In genomic region chr5:98975223-98975622, GRCh38 we compare ENCODE assay signal across 14 cellular contexts. TPM values are rescaled to one million over a fixed set of nuclear protein-coding genes. Genes with fewer than 3 reads are reported as not detected.
DNase-seq lines count a peak whose midpoint lies in the region; ATAC-seq and TF ChIP-seq lines count a peak whose summit lies in the region.
"Had no signal": no experiment of that assay in that cellular context is flagged by ENCODE, and none has a peak within 500 bp of the region (broad histone marks: within the 10 kb centered on the region; RNA-seq: fewer than 3 reads in every experiment).

No MANE protein-coding gene starts in this region.

- H4K8ac ChIP-seq in neuronal stem cell (ENCODE audit: low read depth, low read length), result no peak overlapping the region

- no peaks in the 10 kb centered on the region for H3K79me1 ChIP-seq in neuronal stem cell (ENCODE audit: low read depth, low read length)

- no peak overlapping the region for H3K4ac ChIP-seq in neuronal stem cell (ENCODE audit: low read length)

- no peak overlapping the region for H2BK15ac ChIP-seq in neuronal stem cell (ENCODE audit: low read length)

- H3K9me3 ChIP-seq in breast epithelium (no peaks in the 10 kb centered on the region), mammary epithelial cell (replicated peaks; ENCODE audit: insufficient read depth, low read length) (no peaks in the 10 kb centered on the region), neuronal stem cell (replicated peaks in 1 of 2; ENCODE audit: control insufficient read depth in 2 of 2, insufficient read depth in 1 of 2, low read depth in 1 of 2, low read length in 2 of 2) (no peaks in the 10 kb centered on the region)

- H3K23ac ChIP-seq in neuronal stem cell (ENCODE audit: low read depth, low read length, poor library complexity), result no peak overlapping the region

- dilution Hi-C loops in mammary epithelial cell (cut with HindIII; ENCODE audit: low sequenced_read_pairs), result no loop called here

- H3K4me3 ChIP-seq in breast epithelium, result no peak overlapping the region
- no peak overlapping the region for H3K4me3 ChIP-seq in mammary epithelial cell (replicated peaks in 1 of 3; ENCODE audit: insufficient read depth in 1 of 3, low read depth in 2 of 3, low read length in 3 of 3)
- no peak overlapping the region for H3K4me3 ChIP-seq in neuronal stem cell (ENCODE audit: low read length in 2 of 2)

- H2BK120ac ChIP-seq in neuronal stem cell (ENCODE audit: low read depth, low read length), result no peak overlapping the region

- no peak overlapping the region for H3K4me3 Mint-ChIP-seq in MCF 10A (ENCODE audit: unreplicated experiment)
- H3K4me3 Mint-ChIP-seq in type B pancreatic cell, result no peak overlapping the region
- H3K4me3 Mint-ChIP-seq: activated CD4-positive, alpha-beta T cell treated with anti-CD3 and anti-CD28 coated beads, Interleukin-2, amount 10 ng/mL, durations not matched to agents 7 days and 5 days had no signal

- no peaks in the 10 kb centered on the region for H3K9me3 Mint-ChIP-seq in MCF 10A (ENCODE audit: unreplicated experiment)
- peaks cover 4% of the 10 kb centered on the region for H3K9me3 Mint-ChIP-seq in type B pancreatic cell
- H3K9me3 Mint-ChIP-seq: activated CD4-positive, alpha-beta T cell treated with anti-CD3 and anti-CD28 coated beads, Interleukin-2, amount 10 ng/mL, durations not matched to agents 7 days and 5 days had no signal

- H2AK5ac ChIP-seq in neuronal stem cell (ENCODE audit: low read depth, low read length), result no peak overlapping the region

- no peak for TF ChIP-seq CTCF in MCF 10A (IDR thresholded peaks at IDR 0.05; ENCODE audit: unreplicated experiment)
- TF ChIP-seq CTCF in breast epithelium (IDR thresholded peaks at IDR 0.05), result no peak
- TF ChIP-seq CTCF in mammary epithelial cell (conservative IDR thresholded peaks at IDR 0.05 in 1 of 2, IDR thresholded peaks at IDR 0.05 in 1 of 2; ENCODE audit: extremely low read depth in 1 of 2, insufficient read depth in 1 of 2, low read depth in 1 of 2, low read length in 2 of 2), result no peak
- TF ChIP-seq CTCF in type B pancreatic cell (conservative IDR thresholded peaks at IDR 0.05), result no peak

- H2AFZ ChIP-seq in mammary epithelial cell (ENCODE audit: low read depth, low read length), result no peak overlapping the region
- no peak overlapping the region for H2AFZ ChIP-seq in neuronal stem cell (ENCODE audit: low read length)

- no peaks in the 10 kb centered on the region for H3K79me2 ChIP-seq in mammary epithelial cell (ENCODE audit: insufficient read depth, low read length)

- no TSS peak for BruUV-seq in MCF 10A (replicated peaks; lab: Mats Ljungman, UMichigan)
- no TSS peak for BruUV-seq in mammary epithelial cell (replicated peaks; lab: Mats Ljungman, UMichigan)

- in situ Hi-C loops in mammary epithelial cell (cut with MboI; ENCODE audit: low sequenced_read_pairs in 2 of 2), result no loop called here

- H3K27me3 Mint-ChIP-seq in MCF 10A (ENCODE audit: insufficient read depth, unreplicated experiment) (no peaks in the 10 kb centered on the region), type B pancreatic cell (no peaks in the 10 kb centered on the region)
- H3K27me3 Mint-ChIP-seq: activated CD4-positive, alpha-beta T cell treated with anti-CD3 and anti-CD28 coated beads, Interleukin-2, amount 10 ng/mL, durations not matched to agents 7 days and 5 days had no signal

- H3K4me2 ChIP-seq in mammary epithelial cell (ENCODE audit: insufficient read depth, low read depth, low read length) (no peak overlapping the region), neuronal stem cell (ENCODE audit: insufficient read depth, low read length, poor library complexity, severe bottlenecking) (no peak overlapping the region)

- H3K4me1 Mint-ChIP-seq in MCF 10A (ENCODE audit: insufficient read depth, unreplicated experiment) (peaks cover 22% of the 10 kb centered on the region), type B pancreatic cell (ENCODE audit: unreplicated experiment) (no peaks in the 10 kb centered on the region)

- H4K91ac ChIP-seq in neuronal stem cell (ENCODE audit: low read depth, low read length, poor library complexity), result no peak overlapping the region

- DNase-seq in MCF 10A (ENCODE audit: unreplicated experiment) (peak; percentile 38), breast epithelium (ENCODE audit: low spot score in 2 of 2) (no peak), mammary epithelial cell (peak; percentile 61), type B pancreatic cell (ENCODE audit: extremely low spot score, unreplicated experiment) (no peak), midbrain (lab: John Stamatoyannopoulos, UW) (no peak), neuronal stem cell (ENCODE audit: low spot score) (no peak), cerebellum (ENCODE audit: low spot score) (no peak)
- DNase-seq: activated CD4-positive, alpha-beta T cell treated with anti-CD3 and anti-CD28 coated beads, Interleukin-2, amount 10 ng/mL, durations not matched to agents 7 days and 5 days; activated effector memory CD4-positive, alpha-beta T cell treated with Interleukin-2 at 50 U/mL for 16 hours; KG1; NCI-H1694 treated with DMSO at 0.1 percent for 48 hours; SHP77 treated with DMSO at 0.1 percent for 48 hours; T1000 had no signal

- 92% methylated on average over 2 of the region's 2 CpGs for WGBS in mammary epithelial cell (ENCODE audit: low coverage, missing lambda C conversion rate)
- WGBS in neuronal stem cell (ENCODE audit: extremely low coverage in 2 of 2, insufficient read length in 2 of 2, insufficient replicate concordance in 1 of 2), 2 donors, result no CpG with 5 or more reads among the region's 2 CpGs

- H3K27ac ChIP-seq in breast epithelium (no peak overlapping the region), mammary epithelial cell (ENCODE audit: insufficient read depth, low read depth, low read length) (no peak overlapping the region), neuronal stem cell (replicated peaks; ENCODE audit: low read length) (no peak overlapping the region)

- no peak overlapping the region for H3K18ac ChIP-seq in neuronal stem cell (ENCODE audit: low read length)

- ATAC-seq in HG03175 (IDR thresholded peaks at IDR 0.05; ENCODE audit: unreplicated experiment), result peak; percentile 13

- CTCF ChIA-PET in MCF 10A (lab: Yijun Ruan, JAX) (interaction anchor here (0.7 kb wide), 1 partner anchor 865 kb away, joined by 4 read pairs; no protein-coding TSS in a partner anchor), mammary epithelial cell (lab: Charles Lee; ENCODE audit: low non-redundant PET) (no interaction called here)

- no peak overlapping the region for H3K9ac ChIP-seq in mammary epithelial cell (ENCODE audit: insufficient read depth, low read length)
- no peak overlapping the region for H3K9ac ChIP-seq in neuronal stem cell (ENCODE audit: low read depth, low read length, poor library complexity)

- no peak for TF ChIP-seq POLR2A in breast epithelium (IDR thresholded peaks at IDR 0.05)

- H3K27ac Mint-ChIP-seq in MCF 10A (ENCODE audit: low read depth, unreplicated experiment) (peak overlapping the region; percentile 35), type B pancreatic cell (peak overlapping the region; percentile 74)
- H3K27ac Mint-ChIP-seq: activated CD4-positive, alpha-beta T cell treated with anti-CD3 and anti-CD28 coated beads, Interleukin-2, amount 10 ng/mL, durations not matched to agents 7 days and 5 days had no signal

- H3K27me3 ChIP-seq in breast epithelium (no peaks in the 10 kb centered on the region), mammary epithelial cell (ENCODE audit: insufficient read depth, low read length) (no peaks in the 10 kb centered on the region), neuronal stem cell (ENCODE audit: control insufficient read depth in 3 of 3, insufficient read depth in 3 of 3, low read depth in 1 of 3, low read length in 3 of 3) (no peaks in the 10 kb centered on the region)

- no peak overlapping the region for H3K14ac ChIP-seq in neuronal stem cell (ENCODE audit: low read length)

- H4K20me1 ChIP-seq in mammary epithelial cell (ENCODE audit: insufficient read depth, low read length), result no peaks in the 10 kb centered on the region

- no peak overlapping the region for H2BK12ac ChIP-seq in neuronal stem cell (ENCODE audit: low read length)

- H3K4me1 ChIP-seq in breast epithelium (no peaks in the 10 kb centered on the region), mammary epithelial cell (ENCODE audit: insufficient read depth, low read length) (no peaks in the 10 kb centered on the region), neuronal stem cell (ENCODE audit: control insufficient read depth in 2 of 2, insufficient read depth in 1 of 2, low read depth in 1 of 2, low read length in 2 of 2) (no peaks in the 10 kb centered on the region)

- H2BK5ac ChIP-seq in neuronal stem cell (ENCODE audit: low read length), result no peak overlapping the region

- no peaks in the 10 kb centered on the region for H3K36me3 Mint-ChIP-seq in MCF 10A (ENCODE audit: insufficient read depth, unreplicated experiment)
- H3K36me3 Mint-ChIP-seq in type B pancreatic cell, result no peaks in the 10 kb centered on the region

- intact Hi-C loops in MCF 10A (cut with micrococcal nuclease), result loop anchor here (2.0 kb wide), 1 partner anchor 58 kb away; no protein-coding TSS in a partner anchor
- intact Hi-C loops in breast epithelium (cut with DNase I; ENCODE audit: low total_unique reads), result no loop called here
- intact Hi-C loops in mammary epithelial cell (cut with micrococcal nuclease), result no loop called here

- POLR2A ChIA-PET in MCF 10A (lab: Yijun Ruan, JAX), result interaction anchor here (1.0 to 2.1 kb wide), 2 partner anchors 46 to 49 kb away, joined by 3 to 10 read pairs; partner anchors contain the start of gene CHD1

- no peaks in the 10 kb centered on the region for H3K36me3 ChIP-seq in breast epithelium
- no peaks in the 10 kb centered on the region for H3K36me3 ChIP-seq in mammary epithelial cell (ENCODE audit: insufficient read depth, low read length)
- H3K36me3 ChIP-seq in neuronal stem cell (replicated peaks in 1 of 2; ENCODE audit: control insufficient read depth in 2 of 2, insufficient read depth in 2 of 2, low read length in 2 of 2), result no peaks in the 10 kb centered on the region

RNA-seq across cellular contexts. Expression of gene CHD1, which starts 46.4 kb away (rescaled TPM):
- total RNA-seq in MCF 10A (2022), result 50.8 and 54.7 TPM in 2 replicates
- total RNA-seq in breast epithelium, result 100 to 1,000 TPM in 2 of 3 donors, 10 to 100 TPM in 1; 67.5 to 114 (median 102) TPM
- total RNA-seq in mammary epithelial cell, result 10 to 100 TPM; 34.9 to 39.8 TPM
- polyA plus RNA-seq in mammary epithelial cell, result 11.6 TPM
- polyA minus RNA-seq in mammary epithelial cell, result 49.4 TPM
- total RNA-seq in type B pancreatic cell (ENCODE audit: low replicate concordance), result 51.7 and 56.2 TPM in 2 replicates
- polyA plus RNA-seq in neuronal stem cell (2013, experiment 1 of 2), result 55.1 TPM
- 56.5 TPM for polyA plus RNA-seq in neuronal stem cell (2013, experiment 2 of 2)
- 108 TPM for total RNA-seq in cerebellum

Comparison
In these comparisons a context has a peak if more than half of its experiments do, and no peak if none do; other contexts are left out.
1. DNase-seq: peak in MCF 10A (single experiment) and mammary epithelial cell (single experiment); none in breast epithelium (0 of 2), type B pancreatic cell (single experiment), midbrain (single experiment), neuronal stem cell (single experiment) and cerebellum (single experiment).